Comparison of ENCODE assay signal across 8 cellular contexts in genomic region chr20:48090784-48091183, GRCh38.
"Had no signal": no experiment of that assay in that cellular context is flagged by ENCODE, and none has a peak within 500 bp of the region (broad histone marks: within the 10 kb centered on the region; RNA-seq: fewer than 3 reads in every experiment).

No MANE protein-coding gene starts in this region.

- DNase-seq: GDM1, GF-D8 had no signal

- H3K4me3 ChIP-seq: GM12878 had no signal

- ATAC-seq: GM12878 had no signal

- FAIRE-seq: G401.6, GM12878, GM12891, GM12892, GM18507, GM19239 had no signal
